ENCODE assay signal across 1 cellular context in genomic region chr12:53483225-53483978, GRCh38.
TF ChIP-seq lines count a peak whose summit lies in the region.

No MANE protein-coding gene starts in this region.

TF ChIP-seq in A549, 52 proteins besides CTCF, POLR2A, EP300 and RAD21 (continued from another document):
- TF ChIP-seq USF2 (IDR thresholded peaks at IDR 0.05) (no peak), MAFK (IDR thresholded peaks at IDR 0.05; ENCODE audit: partially characterized antibody) (no peak), E2F6 (IDR thresholded peaks at IDR 0.05; ENCODE audit: borderline replicate concordance, low read depth) (no peak), POLR2AphosphoS2 (conservative IDR thresholded peaks at IDR 0.05; ENCODE audit: low read length) (peak; percentile 94), TP53 (CRISPR knock-in tag; IDR thresholded peaks at IDR 0.05) (no peak; the same call in 1 of the 2 replicates), JUN (IDR thresholded peaks at IDR 0.05) (peak in 1 of 2 experiments; percentile 16; a peak in 3 of 5 replicates), RCOR1 (IDR thresholded peaks at IDR 0.05; ENCODE audit: low read depth, low read length) (no peak), ZFP36 (IDR thresholded peaks at IDR 0.05; ENCODE audit: borderline replicate concordance, partially characterized antibody) (no peak), FOSB (CRISPR knock-in tag; IDR thresholded peaks at IDR 0.05) (no peak), HMGXB4 (CRISPR knock-in tag; IDR thresholded peaks at IDR 0.05; ENCODE audit: borderline replicate concordance) (no peak), KDM1A (IDR thresholded peaks at IDR 0.05; ENCODE audit: low read depth) (no peak), PBX3 (IDR thresholded peaks at IDR 0.05) (peak; percentile 26; the same call in 1 of the 2 replicates)
